Comparison of ENCODE assay signal across 15 cellular contexts in genomic region chr17:48375356-48375755, GRCh38.
DNase-seq lines count a peak whose midpoint lies in the region; TF ChIP-seq lines count a peak whose summit lies in the region.
"Had no signal": no experiment of that assay in that cellular context is flagged by ENCODE, and none has a peak within 500 bp of the region (broad histone marks: within the 10 kb centered on the region; RNA-seq: fewer than 3 reads in every experiment).

No MANE protein-coding gene starts in this region.

- TF ChIP-seq CTCF in epithelial cell of esophagus (IDR thresholded peaks at IDR 0.05; ENCODE audit: insufficient read depth, low read depth, low read length, missing control alignments): no peak

- no peak overlapping the region for H3K4me3 ChIP-seq in epithelial cell of esophagus (ENCODE audit: low read length)
- H3K4me3 ChIP-seq: cardiac muscle cell, heart left ventricle, lung, pancreas had no signal

- DNase-seq in ELR (ENCODE audit: low read depth): peak; percentile 44
- peak; percentile 16 for DNase-seq in MV-4-11 (lab: John Stamatoyannopoulos, UW)
- peak; percentile 33 for DNase-seq in epithelial cell of esophagus (ENCODE audit: low read depth)
- DNase-seq in non-pigmented ciliary epithelial cell (ENCODE audit: low read depth): peak; percentile 46
- no peak for DNase-seq in NAMALWA (ENCODE audit: low spot score)
- no peak for DNase-seq in hypothalamus (lab: John Stamatoyannopoulos, UW)
- DNase-seq in DMS53 treated with DMSO at 0.1 percent for 48 hours (lab: John Stamatoyannopoulos, UW; ENCODE audit: unreplicated experiment): no peak
- no peak for DNase-seq in putamen (ENCODE audit: low spot score)
- DNase-seq: activated naive CD8-positive, alpha-beta T cell treated with anti-CD3 and anti-CD28 coated beads, Interleukin-2, amount 10 ng/mL, durations not matched to agents 7 days and 5 days; heart left ventricle; NK-92 treated with Interleukin-12 subunit alpha and Interleukin-12 subunit beta, amount 100 ng/mL, for 24 hours; stimulated activated naive CD4-positive, alpha-beta T cell treated with Interleukin-2 at 50 U/mL for 16 hours had no signal

Comparison
In these comparisons a context has a peak if more than half of its experiments do, and no peak if none do; other contexts are left out.
1. DNase-seq: peak in ELR (single experiment), MV-4-11 (single experiment), epithelial cell of esophagus (single experiment) and non-pigmented ciliary epithelial cell (single experiment); none in NAMALWA (single experiment), hypothalamus (0 of 51), DMS53 treated with DMSO at 0.1 percent for 48 hours (single experiment) and putamen (single experiment).